12 cellular contexts compared by ENCODE assay signal in genomic region chr2:189582140-189582825, GRCh38. TPM values are rescaled to one million over a fixed set of nuclear protein-coding genes. Genes with fewer than 3 reads are reported as not detected.
DNase-seq lines count a peak whose midpoint lies in the region; ATAC-seq and TF ChIP-seq lines count a peak whose summit lies in the region.
"Had no signal": no experiment of that assay in that cellular context is flagged by ENCODE, and none has a peak within 500 bp of the region (broad histone marks: within the 10 kb centered on the region; RNA-seq: fewer than 3 reads in every experiment).

No MANE protein-coding gene starts in this region.

- no peak overlapping the region for H3K27ac Mint-ChIP-seq in CD14-positive monocyte
- H3K27ac Mint-ChIP-seq in Caco-2 (ENCODE audit: unreplicated experiment): peak overlapping the region; percentile 88
- no peak overlapping the region for H3K27ac Mint-ChIP-seq in central memory CD8-positive, alpha-beta T cell (ENCODE audit: low read depth)
- no peak overlapping the region for H3K27ac Mint-ChIP-seq in nephron progenitor cell
- H3K27ac Mint-ChIP-seq: activated CD8-positive, alpha-beta memory T cell treated with anti-CD3 and anti-CD28 coated beads, Interleukin-2, amount 10 ng/mL, durations not matched to agents 7 days and 5 days had no signal

- POLR2A ChIA-PET in Caco-2 (lab: Charles Lee): no interaction called here
- POLR2A ChIA-PET in A673 (lab: Charles Lee; ENCODE audit: low non-redundant PET): no interaction called here

- H3K4me3 ChIP-seq in Caco-2 (ENCODE audit: low read depth, low read length) (peak overlapping the region; percentile 66), A673 (ENCODE audit: low read depth, low read length, poor library complexity, severe bottlenecking) (no peak overlapping the region)

- CTCF ChIA-PET in Caco-2 (lab: Charles Lee) (no interaction called here), A673 (lab: Charles Lee) (no interaction called here)

- TF ChIP-seq CTCF in CD14-positive monocyte (IDR thresholded peaks at IDR 0.05) (no peak), Caco-2 (IDR thresholded peaks at IDR 0.05; ENCODE audit: insufficient read depth in 1 of 2, low read depth in 1 of 2, low read length in 1 of 2, severe bottlenecking in 1 of 2, unreplicated experiment in 1 of 2) (no peak), nephron progenitor cell (IDR thresholded peaks at IDR 0.05) (no peak), A673 (conservative IDR thresholded peaks at IDR 0.05; ENCODE audit: low read depth, low read length) (no peak)

- no peak overlapping the region for H3K27ac ChIP-seq in A673 (ENCODE audit: low read depth, low read length, poor library complexity, severe bottlenecking)

- H3K9me3 Mint-ChIP-seq in CD14-positive monocyte: no peaks in the 10 kb centered on the region
- no peaks in the 10 kb centered on the region for H3K9me3 Mint-ChIP-seq in Caco-2 (ENCODE audit: unreplicated experiment)
- no peaks in the 10 kb centered on the region for H3K9me3 Mint-ChIP-seq in central memory CD8-positive, alpha-beta T cell
- no peaks in the 10 kb centered on the region for H3K9me3 Mint-ChIP-seq in nephron progenitor cell

- H3K36me3 ChIP-seq in Caco-2 (ENCODE audit: control insufficient read depth, insufficient read depth, low read length) (no peaks in the 10 kb centered on the region), A673 (ENCODE audit: insufficient read depth, low read length, poor library complexity, severe bottlenecking) (no peaks in the 10 kb centered on the region)

- peaks cover 42% of the 10 kb centered on the region for H3K4me1 ChIP-seq in Caco-2
- H3K4me1 ChIP-seq in A673 (ENCODE audit: insufficient read depth, low read length, poor library complexity, severe bottlenecking): peaks cover 5% of the 10 kb centered on the region

- H3K27me3 ChIP-seq in Caco-2 (replicated peaks; ENCODE audit: control insufficient read depth, insufficient read depth, low read length) (no peaks in the 10 kb centered on the region), A673 (replicated peaks; ENCODE audit: insufficient read depth, low read depth, low read length, poor library complexity) (peaks cover 13% of the 10 kb centered on the region)
- H3K27me3 ChIP-seq: body of pancreas had no signal

- intact Hi-C loops in CD14-positive monocyte (cut with micrococcal nuclease) (no loop called here), Caco-2 (cut with micrococcal nuclease; ENCODE audit: unreplicated experiment) (loop anchor here (10.0 kb wide), 1 partner anchor 183 kb away; the partner anchor contains the start of gene OSGEPL1), A673 (cut with micrococcal nuclease; ENCODE audit: unreplicated experiment) (no loop called here)

- no peak for ATAC-seq in central memory CD8-positive, alpha-beta T cell (replicated peaks; ENCODE audit: extremely low read depth, poor library complexity, severe bottlenecking)
- ATAC-seq in GM18870 (IDR thresholded peaks at IDR 0.05; ENCODE audit: unreplicated experiment) (no peak), GM18517 (IDR thresholded peaks at IDR 0.05; ENCODE audit: unreplicated experiment) (no peak)
- ATAC-seq: activated CD8-positive, alpha-beta memory T cell treated with anti-CD3 and anti-CD28 coated beads, Interleukin-2, amount 10 ng/mL, durations not matched to agents 7 days and 5 days had no signal

- H3K4me3 Mint-ChIP-seq in CD14-positive monocyte: peak overlapping the region; percentile 80 to 90
- peak overlapping the region; percentile 99 for H3K4me3 Mint-ChIP-seq in Caco-2 (ENCODE audit: unreplicated experiment)
- H3K4me3 Mint-ChIP-seq in central memory CD8-positive, alpha-beta T cell: peak overlapping the region; percentile 67
- H3K4me3 Mint-ChIP-seq in nephron progenitor cell: peak overlapping the region; percentile 79

- DNase-seq in CD14-positive monocyte (ENCODE audit: low spot score) (no peak), Caco-2 (no peak), nephron progenitor cell (no peak), NCI-H1417 (lab: John Stamatoyannopoulos, UW) (no peak), A673 (ENCODE audit: low spot score) (no peak)
- DNase-seq in central memory CD8-positive, alpha-beta T cell (ENCODE audit: low spot score in 2 of 2): no peak
- DNase-seq: activated CD8-positive, alpha-beta memory T cell treated with anti-CD3 and anti-CD28 coated beads, Interleukin-2, amount 10 ng/mL, durations not matched to agents 7 days and 5 days; NCI-H1092 treated with DMSO at 0.1 percent for 48 hours; stimulated activated CD4-positive, alpha-beta T cell treated with anti-CD3 and anti-CD28 coated beads, Interleukin-4, amount 100 ng/mL, for 4 hours had no signal

- H3K27me3 Mint-ChIP-seq in CD14-positive monocyte (ENCODE audit: low read depth in 3 of 3) (peaks cover 4 to 6% (median 6%) of the 10 kb centered on the region in 3 donors), Caco-2 (ENCODE audit: insufficient read depth, unreplicated experiment) (no peaks in the 10 kb centered on the region), nephron progenitor cell (ENCODE audit: low read depth, poor library complexity) (peaks cover 33% of the 10 kb centered on the region)
- peaks cover 61% of the 10 kb centered on the region for H3K27me3 Mint-ChIP-seq in central memory CD8-positive, alpha-beta T cell

- no TSS peak for BruUV-seq in Caco-2 (replicated peaks; lab: Mats Ljungman, UMichigan)
- no TSS peak for BruUV-seq in A673 (replicated peaks; lab: Mats Ljungman, UMichigan)

- peaks cover under 1 to 4% of the 10 kb centered on the region in 2 donors for H3K36me3 Mint-ChIP-seq in CD14-positive monocyte
- peaks cover 20% of the 10 kb centered on the region for H3K36me3 Mint-ChIP-seq in Caco-2 (ENCODE audit: insufficient read depth, unreplicated experiment)
- no peaks in the 10 kb centered on the region for H3K36me3 Mint-ChIP-seq in central memory CD8-positive, alpha-beta T cell (ENCODE audit: insufficient read depth)
- H3K36me3 Mint-ChIP-seq in nephron progenitor cell (ENCODE audit: low read depth): peaks cover under 1% of the 10 kb centered on the region

- H3K9me3 ChIP-seq in Caco-2 (no peaks in the 10 kb centered on the region), A673 (ENCODE audit: low read depth, low read length, poor library complexity, severe bottlenecking) (no peaks in the 10 kb centered on the region)
- H3K9me3 ChIP-seq: body of pancreas had no signal

- H3K4me1 Mint-ChIP-seq in CD14-positive monocyte: peaks cover 53% of the 10 kb centered on the region
- H3K4me1 Mint-ChIP-seq in Caco-2 (ENCODE audit: low read depth, unreplicated experiment): peaks cover 39% of the 10 kb centered on the region
- H3K4me1 Mint-ChIP-seq in central memory CD8-positive, alpha-beta T cell: peaks cover 14% of the 10 kb centered on the region
- H3K4me1 Mint-ChIP-seq in nephron progenitor cell: peaks cover 30% of the 10 kb centered on the region

RNA-seq across cellular contexts. Expression of gene SLC40A1, which starts 1.7 kb away (rescaled TPM):
- polyA plus RNA-seq in CD14-positive monocyte: 10 to 100 TPM; 90.4 to 91.6 TPM
- total RNA-seq in Caco-2 (2022) (78.1 and 109 TPM in 2 replicates), A673 (2021) (1.5 and 1.9 TPM in 2 replicates)

Comparison
In these comparisons a context has a peak if more than half of its experiments do, and no peak if none do; other contexts are left out.
1. RNA of gene SLC40A1, which starts 1.7 kb away (total RNA-seq): 78.1 to 109 TPM in Caco-2; 1.5 to 1.9 TPM in A673; every median in the first group is over 10 times any median in the second.
2. Peak in every context shown above with its lines, with median percentiles within 50 percentile points of each other: H3K4me3 Mint-ChIP-seq.